8 cellular contexts compared by ENCODE assay signal in the genomic region with DNA sequence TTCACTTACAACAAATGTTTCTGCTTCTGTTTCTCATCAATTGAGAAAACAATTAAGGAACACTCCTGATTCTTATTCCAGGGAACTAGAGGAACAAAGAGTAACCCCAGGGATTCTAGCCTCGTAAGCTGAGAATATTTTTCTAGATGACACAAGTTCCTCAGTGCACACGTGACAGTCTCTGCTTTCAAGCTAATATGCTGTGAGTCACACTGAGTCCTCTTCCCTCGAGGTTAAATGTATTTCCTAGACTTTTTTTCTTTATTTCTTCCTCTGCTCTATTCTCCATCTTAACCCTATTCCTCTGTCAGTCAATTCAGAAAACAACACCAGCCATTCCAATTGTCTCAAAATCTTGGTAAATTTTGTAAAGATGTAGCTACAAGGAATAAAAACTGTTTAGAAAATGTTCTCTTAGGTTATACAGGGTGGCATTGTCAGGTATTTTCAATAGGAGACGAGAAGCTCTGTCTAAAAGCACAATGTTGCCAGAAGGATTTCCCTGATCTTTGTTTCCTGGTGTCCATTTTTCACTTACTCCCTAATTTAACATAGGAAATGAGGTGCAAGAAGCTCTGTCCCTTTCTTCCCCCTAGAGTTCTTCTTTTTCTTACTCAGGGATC. TPM values are rescaled to one million over a fixed set of nuclear protein-coding genes. Genes with fewer than 3 reads are reported as not detected.
DNase-seq lines count a peak whose midpoint lies in the region; ATAC-seq and TF ChIP-seq lines count a peak whose summit lies in the region.
"Had no signal": no experiment of that assay in that cellular context is flagged by ENCODE, and none has a peak within 500 bp of the region (broad histone marks: within the 10 kb centered on the region; RNA-seq: fewer than 3 reads in every experiment).

No MANE protein-coding gene starts in this region.

- H3K4me1 ChIP-seq in HEK293 (ENCODE audit: control insufficient read depth, insufficient read depth, low read length): peaks cover 6% of the 10 kb centered on the region; the same call in 1 of the 2 replicates

- TF ChIP-seq CTCF in HEK293 (tag by site-specific recombination; IDR thresholded peaks at IDR 0.05): no peak
- no peak for TF ChIP-seq CTCF in fibroblast of the aortic adventitia (IDR thresholded peaks at IDR 0.05; ENCODE audit: insufficient read depth, low read length)
- TF ChIP-seq CTCF in GM10266 (IDR thresholded peaks at IDR 0.05; ENCODE audit: control insufficient read depth, insufficient read depth, low read depth, missing control alignments): no peak
- no peak for TF ChIP-seq CTCF in GM13977 (IDR thresholded peaks at IDR 0.05; ENCODE audit: extremely low read depth, insufficient read depth, missing control alignments)

- no peaks in the 10 kb centered on the region for H3K9me3 ChIP-seq in HEK293 (ENCODE audit: control insufficient read depth, insufficient read depth, low read depth, low read length)

- POLR2A ChIA-PET in HEK293 (lab: Yijun Ruan, JAX): no interaction called here

- H3K36me3 ChIP-seq in HEK293 (ENCODE audit: control insufficient read depth in 2 of 2, insufficient read depth in 1 of 2, low read length in 2 of 2): no peaks in the 10 kb centered on the region
- H3K36me3 ChIP-seq: tibial artery had no signal

- peak; percentile 23 for DNase-seq in SIG-M5 (lab: John Stamatoyannopoulos, UW)
- DNase-seq in fibroblast of the aortic adventitia (ENCODE audit: low read depth): peak; percentile 85
- peak; percentile 84 for DNase-seq in skeletal muscle cell (ENCODE audit: low read depth)
- DNase-seq in GM10266 (ENCODE audit: extremely low spot score): no peak
- no peak for DNase-seq in GM13977 (ENCODE audit: low spot score)

- no peak overlapping the region for H3K27ac ChIP-seq in HEK293 (ENCODE audit: extremely low read depth, low read depth, low read length)
- H3K27ac ChIP-seq: tibial artery had no signal

- CTCF ChIA-PET in HEK293 (lab: Yijun Ruan, JAX): interaction anchor here (0.7 to 1.3 kb wide), 4 partner anchors 44 to 994 kb away, joined by 3 to 5 read pairs (median 3); no protein-coding TSS in a partner anchor

- H3K4me3 ChIP-seq in HEK293 (ENCODE audit: low read depth, low read length): no peak overlapping the region
- H3K4me3 ChIP-seq in fibroblast of the aortic adventitia (ENCODE audit: low read depth, low read length): no peak overlapping the region
- no peak overlapping the region for H3K4me3 ChIP-seq in skeletal muscle cell (ENCODE audit: low read depth, low read length)
- H3K4me3 ChIP-seq: tibial artery had no signal

- no peak for ATAC-seq in GM21529 (IDR thresholded peaks at IDR 0.05; ENCODE audit: unreplicated experiment)

- in situ Hi-C loops in GM13977 (cut with MboI; ENCODE audit: low pct_unique_long_range_greater_than_20kb, low sequenced_read_pairs, unreplicated experiment): no loop called here

TF ChIP-seq in HEK293, 187 proteins besides CTCF, POLR2A, EP300 and RAD21:
- peak; percentile 9; the same call in 1 of the 2 replicates for TF ChIP-seq ZNF366 (tag by site-specific recombination; conservative IDR thresholded peaks at IDR 0.05)
- TF ChIP-seq GLIS1 (tag by site-specific recombination; IDR thresholded peaks at IDR 0.05): no peak

RNA-seq across cellular contexts. Expression of a gene that starts 5.8 kb away (rescaled TPM):
- 14.0 and 90.0 TPM in 2 replicates for total RNA-seq in fibroblast of the aortic adventitia (ENCODE audit: low replicate concordance)

Comparison
In these comparisons a context has a peak if more than half of its experiments do, and no peak if none do; other contexts are left out.
1. DNase-seq: peak in SIG-M5 (single experiment), fibroblast of the aortic adventitia (single experiment) and skeletal muscle cell (single experiment); none in GM10266 (single experiment) and GM13977 (single experiment).